In the genomic region with DNA sequence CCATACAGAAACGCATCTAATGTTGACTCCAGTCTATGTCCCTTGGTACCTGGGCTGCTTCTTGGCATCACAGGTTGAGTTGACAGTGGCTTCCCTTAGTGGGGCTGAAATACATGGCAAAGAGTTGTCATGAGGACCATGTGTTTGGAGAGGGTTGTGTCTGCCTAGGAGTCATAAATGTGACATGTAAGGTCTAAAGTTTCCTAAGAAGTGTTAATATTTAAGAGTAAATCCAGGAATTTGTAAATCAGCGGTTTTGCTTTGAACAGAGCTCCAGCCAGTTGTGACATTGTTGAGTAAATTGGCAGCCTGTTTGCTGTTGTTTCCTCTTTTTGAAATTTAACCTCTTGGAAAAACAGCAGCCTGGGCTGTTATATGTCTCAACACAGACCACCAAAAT, we compare ENCODE assay signal across 1 cellular context.
TF ChIP-seq lines count a peak whose summit lies in the region.

No MANE protein-coding gene starts in this region.

TF ChIP-seq in GM23338, 12 proteins besides CTCF, POLR2A, EP300 and RAD21 (continued from another document):
- TF ChIP-seq, protein P1, sequence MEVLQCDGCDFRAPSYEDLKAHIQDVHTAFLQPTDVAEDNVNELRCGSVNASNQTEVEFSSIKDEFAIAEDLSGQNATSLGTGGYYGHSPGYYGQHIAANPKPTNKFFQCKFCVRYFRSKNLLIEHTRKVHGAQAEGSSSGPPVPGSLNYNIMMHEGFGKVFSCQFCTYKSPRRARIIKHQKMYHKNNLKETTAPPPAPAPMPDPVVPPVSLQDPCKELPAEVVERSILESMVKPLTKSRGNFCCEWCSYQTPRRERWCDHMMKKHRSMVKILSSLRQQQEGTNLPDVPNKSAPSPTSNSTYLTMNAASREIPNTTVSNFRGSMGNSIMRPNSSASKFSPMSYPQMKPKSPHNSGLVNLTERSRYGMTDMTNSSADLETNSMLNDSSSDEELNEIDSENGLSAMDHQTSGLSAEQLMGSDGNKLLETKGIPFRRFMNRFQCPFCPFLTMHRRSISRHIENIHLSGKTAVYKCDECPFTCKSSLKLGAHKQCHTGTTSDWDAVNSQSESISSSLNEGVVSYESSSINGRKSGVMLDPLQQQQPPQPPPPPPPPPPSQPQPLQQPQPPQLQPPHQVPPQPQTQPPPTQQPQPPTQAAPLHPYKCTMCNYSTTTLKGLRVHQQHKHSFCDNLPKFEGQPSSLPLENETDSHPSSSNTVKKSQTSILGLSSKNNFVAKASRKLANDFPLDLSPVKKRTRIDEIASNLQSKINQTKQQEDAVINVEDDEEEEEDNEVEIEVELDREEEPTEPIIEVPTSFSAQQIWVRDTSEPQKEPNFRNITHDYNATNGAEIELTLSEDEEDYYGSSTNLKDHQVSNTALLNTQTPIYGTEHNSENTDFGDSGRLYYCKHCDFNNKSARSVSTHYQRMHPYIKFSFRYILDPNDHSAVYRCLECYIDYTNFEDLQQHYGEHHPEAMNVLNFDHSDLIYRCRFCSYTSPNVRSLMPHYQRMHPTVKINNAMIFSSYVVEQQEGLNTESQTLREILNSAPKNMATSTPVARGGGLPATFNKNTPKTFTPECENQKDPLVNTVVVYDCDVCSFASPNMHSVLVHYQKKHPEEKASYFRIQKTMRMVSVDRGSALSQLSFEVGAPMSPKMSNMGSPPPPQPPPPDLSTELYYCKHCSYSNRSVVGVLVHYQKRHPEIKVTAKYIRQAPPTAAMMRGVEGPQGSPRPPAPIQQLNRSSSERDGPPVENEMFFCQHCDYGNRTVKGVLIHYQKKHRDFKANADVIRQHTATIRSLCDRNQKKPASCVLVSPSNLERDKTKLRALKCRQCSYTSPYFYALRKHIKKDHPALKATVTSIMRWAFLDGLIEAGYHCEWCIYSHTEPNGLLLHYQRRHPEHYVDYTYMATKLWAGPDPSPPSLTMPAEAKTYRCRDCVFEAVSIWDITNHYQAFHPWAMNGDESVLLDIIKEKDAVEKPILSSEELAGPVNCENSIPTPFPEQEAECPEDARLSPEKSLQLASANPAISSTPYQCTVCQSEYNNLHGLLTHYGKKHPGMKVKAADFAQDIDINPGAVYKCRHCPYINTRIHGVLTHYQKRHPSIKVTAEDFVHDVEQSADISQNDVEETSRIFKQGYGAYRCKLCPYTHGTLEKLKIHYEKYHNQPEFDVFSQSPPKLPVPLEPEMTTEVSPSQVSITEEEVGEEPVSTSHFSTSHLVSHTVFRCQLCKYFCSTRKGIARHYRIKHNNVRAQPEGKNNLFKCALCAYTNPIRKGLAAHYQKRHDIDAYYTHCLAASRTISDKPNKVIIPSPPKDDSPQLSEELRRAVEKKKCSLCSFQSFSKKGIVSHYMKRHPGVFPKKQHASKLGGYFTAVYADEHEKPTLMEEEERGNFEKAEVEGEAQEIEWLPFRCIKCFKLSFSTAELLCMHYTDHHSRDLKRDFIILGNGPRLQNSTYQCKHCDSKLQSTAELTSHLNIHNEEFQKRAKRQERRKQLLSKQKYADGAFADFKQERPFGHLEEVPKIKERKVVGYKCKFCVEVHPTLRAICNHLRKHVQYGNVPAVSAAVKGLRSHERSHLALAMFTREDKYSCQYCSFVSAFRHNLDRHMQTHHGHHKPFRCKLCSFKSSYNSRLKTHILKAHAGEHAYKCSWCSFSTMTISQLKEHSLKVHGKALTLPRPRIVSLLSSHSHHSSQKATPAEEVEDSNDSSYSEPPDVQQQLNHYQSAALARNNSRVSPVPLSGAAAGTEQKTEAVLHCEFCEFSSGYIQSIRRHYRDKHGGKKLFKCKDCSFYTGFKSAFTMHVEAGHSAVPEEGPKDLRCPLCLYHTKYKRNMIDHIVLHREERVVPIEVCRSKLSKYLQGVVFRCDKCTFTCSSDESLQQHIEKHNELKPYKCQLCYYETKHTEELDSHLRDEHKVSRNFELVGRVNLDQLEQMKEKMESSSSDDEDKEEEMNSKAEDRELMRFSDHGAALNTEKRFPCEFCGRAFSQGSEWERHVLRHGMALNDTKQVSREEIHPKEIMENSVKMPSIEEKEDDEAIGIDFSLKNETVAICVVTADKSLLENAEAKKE (CRISPR knock-in tag; IDR thresholded peaks at IDR 0.05) = no peak
- TF ChIP-seq NANOG (IDR thresholded peaks at IDR 0.05; ENCODE audit: borderline replicate concordance) = no peak
- no peak for TF ChIP-seq CREB1 (CRISPR knock-in tag; IDR thresholded peaks at IDR 0.05; ENCODE audit: low read depth)
